ENCODE assay signal across 16 cellular contexts in the genomic region with DNA sequence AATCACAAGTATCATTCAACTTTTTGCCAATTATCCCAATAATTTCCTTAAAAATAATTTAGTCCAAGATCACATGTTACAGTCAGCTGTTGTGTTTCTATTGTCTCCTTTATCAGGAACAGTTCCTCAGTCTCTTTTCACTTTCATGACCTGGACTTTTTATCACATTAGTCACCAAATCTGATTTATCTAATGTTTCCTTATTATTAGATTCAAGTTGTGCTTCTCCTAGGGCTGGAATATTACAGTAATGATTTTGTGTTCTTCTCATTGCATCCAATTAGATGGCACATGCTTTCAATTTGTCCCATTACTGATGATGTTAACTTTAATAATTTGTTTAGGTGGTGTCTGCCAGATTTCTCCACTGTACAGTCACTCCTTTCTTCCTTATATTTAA.
"Had no signal": no experiment of that assay in that cellular context is flagged by ENCODE, and none has a peak within 500 bp of the region (broad histone marks: within the 10 kb centered on the region; RNA-seq: fewer than 3 reads in every experiment).

No MANE protein-coding gene starts in this region.

- H3K4me3 ChIP-seq: dorsolateral prefrontal cortex, right atrium auricular region, tibial nerve, uterus had no signal

- H3K27ac ChIP-seq: dorsolateral prefrontal cortex, right atrium auricular region, tibial nerve, uterus had no signal

- H3K9me3 ChIP-seq: right atrium auricular region, tibial nerve, uterus had no signal

- H3K27me3 ChIP-seq: dorsolateral prefrontal cortex, right atrium auricular region, tibial nerve, uterus had no signal

- H3K36me3 ChIP-seq: right atrium auricular region, tibial nerve, uterus had no signal

- H3K4me1 ChIP-seq: right atrium auricular region, tibial nerve, uterus had no signal

- ATAC-seq: activated CD4-positive, alpha-beta T cell treated with anti-CD3 and anti-CD28 coated beads for 36 hours; activated T-cell treated with anti-CD3 and anti-CD28 coated beads, Interleukin-2, amount 50 U/mL, for 4 hours; left lobe of liver; naive thymus-derived CD8-positive, alpha-beta T cell; T-helper 17 cell had no signal

- DNase-seq: activated CD4-positive, alpha-beta memory T cell treated with anti-CD3 and anti-CD28 coated beads, Interleukin-2, amount 10 ng/mL, durations not matched to agents 7 days and 5 days; activated CD4-positive, alpha-beta T cell treated with anti-CD3 and anti-CD28 coated beads for 36 hours; activated gamma-delta T cell treated with Interleukin-2 at 50 U/mL for 16 hours; activated T-cell treated with anti-CD3 and anti-CD28 coated beads, Interleukin-2, amount 50 U/mL, for 4 hours; amniotic stem cell; dorsolateral prefrontal cortex; naive thymus-derived CD8-positive, alpha-beta T cell; small intestine; stimulated activated CD4-positive, alpha-beta T cell treated with anti-CD3 and anti-CD28 coated beads, Interleukin-4, amount 100 ng/mL, for 24 hours; stimulated activated naive CD4-positive, alpha-beta T cell; substantia nigra; T-helper 17 cell; uterus had no signal
